Comparison of ENCODE assay signal across 1 cellular context in genomic region chr2:11807156-11808015, GRCh38.
TF ChIP-seq lines count a peak whose summit lies in the region.

No MANE protein-coding gene starts in this region.

TF ChIP-seq in SK-N-SH treated with all-trans-retinoic acid at 6 μM for 48 hours, 23 proteins besides CTCF, POLR2A, EP300 and RAD21 (continued from another document):
- TF ChIP-seq TSHZ2 (CRISPR knock-in tag; IDR thresholded peaks at IDR 0.05) (no peak), PATZ1 (CRISPR knock-in tag; IDR thresholded peaks at IDR 0.05; ENCODE audit: borderline replicate concordance) (no peak), CSRNP3 (CRISPR knock-in tag; IDR thresholded peaks at IDR 0.05) (no peak), ZNF565 (CRISPR knock-in tag; conservative IDR thresholded peaks at IDR 0.05; ENCODE audit: low read depth) (no peak), TOX (CRISPR knock-in tag; IDR thresholded peaks at IDR 0.05; ENCODE audit: borderline replicate concordance) (no peak), GLIS3 (CRISPR knock-in tag; IDR thresholded peaks at IDR 0.05) (no peak), TCF4 (CRISPR knock-in tag; IDR thresholded peaks at IDR 0.05; ENCODE audit: borderline replicate concordance) (no peak), ZC3H10 (CRISPR knock-in tag; IDR thresholded peaks at IDR 0.05) (no peak)
